In genomic region chr11:34105079-34105956, GRCh38 we compare ENCODE assay signal across 1 cellular context.
TF ChIP-seq lines count a peak whose summit lies in the region.

Gene NAT10 (plus strand): TSS chr11:34105629. CDS start chr11:34108226, 2,597 bp downstream.

TF ChIP-seq in GM23338, 12 proteins besides CTCF, POLR2A, EP300 and RAD21 (continued from another document):
- TF ChIP-seq ETS1 (IDR thresholded peaks at IDR 0.05) (peak; percentile 82), STAT1 (IDR thresholded peaks at IDR 0.05; ENCODE audit: unreplicated experiment) (no peak), ZNF114 (CRISPR knock-in tag; IDR thresholded peaks at IDR 0.05) (no peak), ZNF462 (CRISPR knock-in tag; IDR thresholded peaks at IDR 0.05) (no peak), POLR2AphosphoS5 (IDR thresholded peaks at IDR 0.05; ENCODE audit: low read depth) (peak; percentile 93), EZH2phosphoT487 (IDR thresholded peaks at IDR 0.05; ENCODE audit: unreplicated experiment) (no peak)
